1 cellular context compared by ENCODE assay signal in genomic region chr10:73406863-73407262, GRCh38.
TF ChIP-seq lines count a peak whose summit lies in the region.

No MANE protein-coding gene starts in this region.

TF ChIP-seq in IMR-90, 13 proteins besides CTCF, POLR2A, EP300 and RAD21:
- TF ChIP-seq MAZ (IDR thresholded peaks at IDR 0.05; ENCODE audit: borderline replicate concordance, low read depth, low read length), result no peak
- TF ChIP-seq CHD1 (IDR thresholded peaks at IDR 0.05; ENCODE audit: low read depth, low read length), result no peak
- TF ChIP-seq MXI1 (IDR thresholded peaks at IDR 0.05; ENCODE audit: borderline replicate concordance, low read depth, low read length), result no peak
- no peak for TF ChIP-seq ELK1 (IDR thresholded peaks at IDR 0.05; ENCODE audit: borderline replicate concordance, low read depth, low read length)
- TF ChIP-seq RCOR1 (IDR thresholded peaks at IDR 0.05; ENCODE audit: insufficient replicate concordance, low read length), result no peak
- TF ChIP-seq MAFK (IDR thresholded peaks at IDR 0.05; ENCODE audit: low read depth, low read length), result no peak
- no peak for TF ChIP-seq SMC3 (IDR thresholded peaks at IDR 0.05; ENCODE audit: low read depth, low read length)
- TF ChIP-seq CEBPB (IDR thresholded peaks at IDR 0.05; ENCODE audit: low read depth, low read length), result no peak
- TF ChIP-seq NFE2L2 (IDR thresholded peaks at IDR 0.05; ENCODE audit: low read depth, low read length), result no peak
- no peak for TF ChIP-seq FOS (IDR thresholded peaks at IDR 0.05; ENCODE audit: low read depth, low read length)
- TF ChIP-seq RFX5 (IDR thresholded peaks at IDR 0.05; ENCODE audit: low read depth, low read length), result no peak
- TF ChIP-seq BHLHE40 (IDR thresholded peaks at IDR 0.05; ENCODE audit: low read depth, low read length), result no peak
- TF ChIP-seq USF2 (IDR thresholded peaks at IDR 0.05; ENCODE audit: low read depth, low read length), result no peak
